Comparison of ENCODE assay signal across 16 cellular contexts in the genomic region with DNA sequence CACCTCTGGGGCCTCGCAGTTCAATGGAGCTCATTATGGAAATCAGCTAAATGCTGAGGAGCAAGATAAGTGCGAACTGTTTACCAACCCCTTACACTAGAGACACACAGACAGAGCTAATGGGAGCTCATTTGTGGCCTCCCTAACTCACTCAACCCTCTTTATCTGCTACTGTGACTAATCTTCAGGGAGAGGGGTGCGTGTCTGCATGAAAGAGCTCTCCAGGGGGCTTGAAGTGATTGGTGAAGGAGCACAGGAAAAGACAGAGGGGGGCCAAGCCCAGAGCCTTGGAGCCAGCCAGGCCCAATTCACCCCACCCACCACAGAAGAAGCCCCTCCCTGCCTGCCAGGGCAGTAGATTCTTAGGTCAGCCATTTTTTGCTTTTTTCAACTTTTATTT.
DNase-seq lines count a peak whose midpoint lies in the region; ATAC-seq lines count a peak whose summit lies in the region.
"Had no signal": no experiment of that assay in that cellular context is flagged by ENCODE, and none has a peak within 500 bp of the region (broad histone marks: within the 10 kb centered on the region; RNA-seq: fewer than 3 reads in every experiment).

No MANE protein-coding gene starts in this region.

- no peaks in the 10 kb centered on the region for H3K36me3 ChIP-seq in ectodermal cell (ENCODE audit: control insufficient read depth, insufficient read depth, low read length)
- H3K36me3 ChIP-seq: HAP-1 had no signal

- 57 to 66% methylated on average over 3 of the region's 3 CpGs for WGBS in ectodermal cell, 2 experiments

- H3K27ac ChIP-seq in ectodermal cell (ENCODE audit: insufficient read depth, low read depth, low read length, poor library complexity, severe bottlenecking) = peak overlapping the region; percentile 29

- no peaks in the 10 kb centered on the region for H3K4me1 Mint-ChIP-seq in activated T-cell treated with anti-CD3 and anti-CD28 coated beads, Interleukin-2, amount 50 U/mL, for 72 hours (ENCODE audit: low read depth)

- H3K9me3 ChIP-seq in ectodermal cell (ENCODE audit: control insufficient read depth, low read length) = no peaks in the 10 kb centered on the region
- H3K9me3 ChIP-seq: HAP-1, SK-N-SH had no signal

- H3K4me3 ChIP-seq in ectodermal cell (ENCODE audit: insufficient read depth, low read depth, low read length) = no peak overlapping the region
- H3K4me3 ChIP-seq: HAP-1 had no signal

- no peaks in the 10 kb centered on the region for H3K27me3 ChIP-seq in ectodermal cell (ENCODE audit: control insufficient read depth, insufficient read depth, low read length, poor library complexity, severe bottlenecking)

- H3K4me1 ChIP-seq in ectodermal cell (ENCODE audit: control insufficient read depth, insufficient read depth, low read length) = peaks cover 12% of the 10 kb centered on the region
- H3K4me1 ChIP-seq: HAP-1 had no signal

- peak; percentile 26 for DNase-seq in NCI-H82 (lab: John Stamatoyannopoulos, UW)
- no peak for DNase-seq in NCI-H82 treated with DMSO at 0.1 percent for 48 hours (lab: John Stamatoyannopoulos, UW; ENCODE audit: unreplicated experiment)
- DNase-seq in NCI-H524 (lab: John Stamatoyannopoulos, UW) = peak; percentile 48 to 72
- DNase-seq in activated T-cell treated with anti-CD3 and anti-CD28 coated beads, Interleukin-2, amount 50 U/mL, for 72 hours = no peak
- DNase-seq in occipital lobe (lab: John Stamatoyannopoulos, UW) = no peak
- DNase-seq in activated CD4-positive, alpha-beta T cell treated with anti-CD3 and anti-CD28 coated beads, Interleukin-2, amount 50 U/mL, for 1 hour = no peak
- DNase-seq in germinal center (ENCODE audit: low spot score) = no peak
- DNase-seq: C1 segment of cervical spinal cord, IMR-90, Kasumi-1, NCI-H526 treated with DMSO at 0.1 percent for 48 hours, SK-N-SH had no signal

- H3K27ac Mint-ChIP-seq in activated T-cell treated with anti-CD3 and anti-CD28 coated beads, Interleukin-2, amount 50 U/mL, for 72 hours = no peak overlapping the region

- no peak overlapping the region for H3K4me3 Mint-ChIP-seq in activated T-cell treated with anti-CD3 and anti-CD28 coated beads, Interleukin-2, amount 50 U/mL, for 72 hours

- ATAC-seq in activated T-cell treated with anti-CD3 and anti-CD28 coated beads, Interleukin-2, amount 50 U/mL, for 72 hours (replicated peaks in 1 of 2) = no peak
- ATAC-seq: Panc1, Right ventricle myocardium inferior had no signal

- peaks cover 0 to 2% of the 10 kb centered on the region in 2 donors for H3K9me3 Mint-ChIP-seq in activated T-cell treated with anti-CD3 and anti-CD28 coated beads, Interleukin-2, amount 50 U/mL, for 72 hours

- H3K36me3 Mint-ChIP-seq in activated T-cell treated with anti-CD3 and anti-CD28 coated beads, Interleukin-2, amount 50 U/mL, for 72 hours (ENCODE audit: insufficient read depth in 2 of 2) = no peaks in the 10 kb centered on the region

- no peaks in the 10 kb centered on the region for H3K27me3 Mint-ChIP-seq in activated T-cell treated with anti-CD3 and anti-CD28 coated beads, Interleukin-2, amount 50 U/mL, for 72 hours (ENCODE audit: low read depth)

Comparison
In these comparisons a context has a peak if more than half of its experiments do, and no peak if none do; other contexts are left out.
1. DNase-seq: peak in NCI-H82 (single experiment) and NCI-H524 (2 of 2); none in NCI-H82 treated with DMSO at 0.1 percent for 48 hours (single experiment), activated T-cell treated with anti-CD3 and anti-CD28 coated beads, Interleukin-2, amount 50 U/mL, for 72 hours (0 of 2), occipital lobe (single experiment), activated CD4-positive, alpha-beta T cell treated with anti-CD3 and anti-CD28 coated beads, Interleukin-2, amount 50 U/mL, for 1 hour (single experiment) and germinal center (single experiment).